Comparison of ENCODE assay signal across 26 cellular contexts in the genomic region with DNA sequence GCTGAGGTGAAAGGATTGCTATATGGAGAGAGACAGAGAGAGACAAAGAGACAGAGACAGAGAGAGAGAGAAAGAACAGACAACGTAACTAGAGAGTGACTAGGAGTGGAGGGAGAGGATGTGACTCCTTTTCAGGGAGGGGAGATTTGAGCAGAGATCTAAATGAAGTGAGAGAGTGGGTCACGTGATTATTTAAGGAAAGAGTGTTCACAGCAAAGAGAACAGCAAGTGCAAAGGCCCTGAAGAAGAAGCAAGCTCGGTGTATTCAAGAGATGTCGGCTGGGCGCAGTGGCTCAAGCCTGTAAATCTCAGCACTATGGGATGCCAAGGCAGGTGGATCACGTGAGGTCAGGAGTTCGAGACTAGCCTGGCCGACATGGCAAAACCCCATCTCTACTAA.
"Had no signal": no experiment of that assay in that cellular context is flagged by ENCODE, and none has a peak within 500 bp of the region (broad histone marks: within the 10 kb centered on the region; RNA-seq: fewer than 3 reads in every experiment).

No MANE protein-coding gene starts in this region.

- H3K36me3 ChIP-seq: colonic mucosa, esophagus squamous epithelium, gastrocnemius medialis, heart right ventricle, left lung, lower lobe of right lung had no signal

- ATAC-seq: effector memory CD8-positive, alpha-beta T cell; esophagus mucosa; gastrocnemius medialis; heart right ventricle; left cardiac atrium; left lung; left ventricle myocardium superior; lower lobe of right lung; mucosa of descending colon had no signal

- H3K27ac Mint-ChIP-seq: dendritic cell treated with granulocyte-macrophage colony-stimulating factor and Interleukin-4, amounts not matched to agents 40 ng/mL and 50 ng/mL, for 4 days; effector memory CD8-positive, alpha-beta T cell; endodermal cell; mesothelial cell of epicardium had no signal

- DNase-seq: colonic mucosa; cortex of kidney; effector CD8-positive, alpha-beta T cell; effector memory CD8-positive, alpha-beta T cell; endodermal cell; erythroblast; esophagus squamous epithelium; foreskin fibroblast; foreskin melanocyte; gastrocnemius medialis; glutamatergic neuron; head of caudate nucleus; heart right ventricle; hippocampal formation; left cardiac atrium; left lung; left ventricle myocardium superior; lower lobe of right lung; mucosa of descending colon had no signal

- H3K4me1 ChIP-seq: colonic mucosa, left lung, lower lobe of right lung had no signal

- H3K9me3 Mint-ChIP-seq: dendritic cell treated with granulocyte-macrophage colony-stimulating factor and Interleukin-4, amounts not matched to agents 40 ng/mL and 50 ng/mL, for 4 days; effector memory CD8-positive, alpha-beta T cell; endodermal cell; mesothelial cell of epicardium had no signal

- H3K9me3 ChIP-seq: colonic mucosa, esophagus squamous epithelium, gastrocnemius medialis, heart right ventricle, left lung, lower lobe of right lung, mucosa of descending colon had no signal

- H3K27me3 ChIP-seq: colonic mucosa, esophagus squamous epithelium, gastrocnemius medialis, heart right ventricle, left lung had no signal

- H3K36me3 Mint-ChIP-seq: mesothelial cell of epicardium had no signal

- H3K4me3 ChIP-seq: colonic mucosa, esophagus squamous epithelium, gastrocnemius medialis, heart right ventricle, left lung, lower lobe of right lung, mucosa of descending colon had no signal

- H3K27ac ChIP-seq: colonic mucosa, epithelial cell of prostate, esophagus squamous epithelium, gastrocnemius medialis, heart right ventricle, left lung, lower lobe of right lung had no signal

- FAIRE-seq: endometrium, islet of Langerhans, keratinocyte had no signal

- H3K4me3 Mint-ChIP-seq: dendritic cell treated with granulocyte-macrophage colony-stimulating factor and Interleukin-4, amounts not matched to agents 40 ng/mL and 50 ng/mL, for 4 days; effector memory CD8-positive, alpha-beta T cell; endodermal cell; mesothelial cell of epicardium had no signal
